ENCODE assay signal across 18 cellular contexts in the genomic region with DNA sequence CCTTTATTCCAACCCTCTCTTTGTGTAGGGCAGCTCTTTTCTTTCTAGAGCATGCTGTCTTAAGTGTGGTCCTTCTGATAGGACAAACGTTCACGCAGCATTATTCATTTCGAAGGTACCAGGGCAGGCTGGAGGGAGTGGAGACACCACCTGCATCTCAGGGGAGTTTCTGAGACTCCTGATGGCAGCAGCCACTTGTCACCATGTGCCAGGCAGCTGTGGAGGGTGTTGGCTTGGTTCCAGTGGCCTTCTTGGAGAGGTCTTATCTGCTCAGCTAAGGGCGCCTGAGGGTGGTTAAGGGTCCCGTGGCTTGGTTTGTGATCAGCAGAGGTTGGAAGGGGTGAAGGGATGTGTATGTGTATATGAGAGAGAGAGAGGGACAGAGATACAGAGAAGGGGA.
DNase-seq lines count a peak whose midpoint lies in the region; ATAC-seq and TF ChIP-seq lines count a peak whose summit lies in the region.
"Had no signal": no experiment of that assay in that cellular context is flagged by ENCODE, and none has a peak within 500 bp of the region (broad histone marks: within the 10 kb centered on the region; RNA-seq: fewer than 3 reads in every experiment).

No MANE protein-coding gene starts in this region.

- in situ Hi-C loops in GM13977 (cut with MboI; ENCODE audit: low pct_unique_long_range_greater_than_20kb, low sequenced_read_pairs, unreplicated experiment) = no loop called here

- no peaks in the 10 kb centered on the region for H3K9me3 ChIP-seq in WERI-Rb-1 (ENCODE audit: severe bottlenecking)
- H3K9me3 ChIP-seq: BLaER1, Caco-2 had no signal

- DNase-seq in DMS79 (lab: John Stamatoyannopoulos, UW) (peak; percentile 96), NCI-H82 treated with DMSO at 0.1 percent for 48 hours (lab: John Stamatoyannopoulos, UW; ENCODE audit: unreplicated experiment) (peak; percentile 64), WERI-Rb-1 (peak; percentile 79), A172 (ENCODE audit: low spot score) (no peak), GM13977 (ENCODE audit: low spot score) (no peak), hepatic stellate cell (ENCODE audit: low spot score) (no peak)
- DNase-seq in stimulated activated effector memory CD8-positive, alpha-beta T cell treated with anti-CD3 and anti-CD28 coated beads, Interleukin-12 subunit alpha, Interleukin-12 subunit beta, amount 100 ng/mL, for 72 hours (ENCODE audit: low spot score in 2 of 2) = no peak
- DNase-seq: 8988T; Caco-2; CD4-positive, CD25-positive, alpha-beta regulatory T cell; CD8-positive, alpha-beta T cell; DMS153; GF-D8; GOT3; H7; HCEC 1CT had no signal

- H3K27ac ChIP-seq in WERI-Rb-1 = peak overlapping the region; percentile 95
- H3K27ac ChIP-seq: BLaER1, C4-2B had no signal

- TF ChIP-seq CTCF in WERI-Rb-1 (IDR thresholded peaks at IDR 0.05; ENCODE audit: low read depth, low read length) = no peak
- TF ChIP-seq CTCF in GM13977 (IDR thresholded peaks at IDR 0.05; ENCODE audit: extremely low read depth, insufficient read depth, missing control alignments) = no peak

- no peaks in the 10 kb centered on the region for H3K4me1 Mint-ChIP-seq in stimulated activated effector memory CD8-positive, alpha-beta T cell treated with anti-CD3 and anti-CD28 coated beads, Interleukin-12 subunit alpha, Interleukin-12 subunit beta, amount 100 ng/mL, for 72 hours
- H3K4me1 Mint-ChIP-seq: CD4-positive, CD25-positive, alpha-beta regulatory T cell had no signal

- peak overlapping the region; percentile 15; the same call in 1 of the 2 replicates for H3K4me3 ChIP-seq in WERI-Rb-1 (ENCODE audit: low read depth, low read length)
- H3K4me3 ChIP-seq: BLaER1 had no signal

- no peak overlapping the region for H3K27ac Mint-ChIP-seq in stimulated activated effector memory CD8-positive, alpha-beta T cell treated with anti-CD3 and anti-CD28 coated beads, Interleukin-12 subunit alpha, Interleukin-12 subunit beta, amount 100 ng/mL, for 72 hours
- H3K27ac Mint-ChIP-seq: CD4-positive, CD25-positive, alpha-beta regulatory T cell; CD8-positive, alpha-beta T cell had no signal

- peaks cover 2% of the 10 kb centered on the region for H3K9me3 Mint-ChIP-seq in stimulated activated effector memory CD8-positive, alpha-beta T cell treated with anti-CD3 and anti-CD28 coated beads, Interleukin-12 subunit alpha, Interleukin-12 subunit beta, amount 100 ng/mL, for 72 hours
- H3K9me3 Mint-ChIP-seq: CD8-positive, alpha-beta T cell had no signal

- no peak overlapping the region for H3K4me3 Mint-ChIP-seq in stimulated activated effector memory CD8-positive, alpha-beta T cell treated with anti-CD3 and anti-CD28 coated beads, Interleukin-12 subunit alpha, Interleukin-12 subunit beta, amount 100 ng/mL, for 72 hours
- H3K4me3 Mint-ChIP-seq: CD4-positive, CD25-positive, alpha-beta regulatory T cell; CD8-positive, alpha-beta T cell had no signal

- ATAC-seq in stimulated activated effector memory CD8-positive, alpha-beta T cell treated with anti-CD3 and anti-CD28 coated beads, Interleukin-12 subunit alpha, Interleukin-12 subunit beta, amount 100 ng/mL, for 72 hours = no peak
- ATAC-seq: CD8-positive, alpha-beta T cell had no signal

- no peaks in the 10 kb centered on the region for H3K27me3 ChIP-seq in WERI-Rb-1 (ENCODE audit: insufficient read depth, low read depth, severe bottlenecking)
- H3K27me3 ChIP-seq: BLaER1 had no signal

- H3K36me3 ChIP-seq in WERI-Rb-1 = no peaks in the 10 kb centered on the region
- H3K36me3 ChIP-seq: BLaER1 had no signal

- no peaks in the 10 kb centered on the region for H3K36me3 Mint-ChIP-seq in stimulated activated effector memory CD8-positive, alpha-beta T cell treated with anti-CD3 and anti-CD28 coated beads, Interleukin-12 subunit alpha, Interleukin-12 subunit beta, amount 100 ng/mL, for 72 hours
- H3K36me3 Mint-ChIP-seq: CD4-positive, CD25-positive, alpha-beta regulatory T cell; CD8-positive, alpha-beta T cell had no signal

Comparison
In these comparisons a context has a peak if more than half of its experiments do, and no peak if none do; other contexts are left out.
1. DNase-seq: peak in DMS79 (single experiment), NCI-H82 treated with DMSO at 0.1 percent for 48 hours (single experiment) and WERI-Rb-1 (single experiment); none in A172 (single experiment), GM13977 (single experiment), hepatic stellate cell (single experiment) and stimulated activated effector memory CD8-positive, alpha-beta T cell treated with anti-CD3 and anti-CD28 coated beads, Interleukin-12 subunit alpha, Interleukin-12 subunit beta, amount 100 ng/mL, for 72 hours (0 of 2).